Comparison of ENCODE assay signal across 8 cellular contexts in the genomic region with DNA sequence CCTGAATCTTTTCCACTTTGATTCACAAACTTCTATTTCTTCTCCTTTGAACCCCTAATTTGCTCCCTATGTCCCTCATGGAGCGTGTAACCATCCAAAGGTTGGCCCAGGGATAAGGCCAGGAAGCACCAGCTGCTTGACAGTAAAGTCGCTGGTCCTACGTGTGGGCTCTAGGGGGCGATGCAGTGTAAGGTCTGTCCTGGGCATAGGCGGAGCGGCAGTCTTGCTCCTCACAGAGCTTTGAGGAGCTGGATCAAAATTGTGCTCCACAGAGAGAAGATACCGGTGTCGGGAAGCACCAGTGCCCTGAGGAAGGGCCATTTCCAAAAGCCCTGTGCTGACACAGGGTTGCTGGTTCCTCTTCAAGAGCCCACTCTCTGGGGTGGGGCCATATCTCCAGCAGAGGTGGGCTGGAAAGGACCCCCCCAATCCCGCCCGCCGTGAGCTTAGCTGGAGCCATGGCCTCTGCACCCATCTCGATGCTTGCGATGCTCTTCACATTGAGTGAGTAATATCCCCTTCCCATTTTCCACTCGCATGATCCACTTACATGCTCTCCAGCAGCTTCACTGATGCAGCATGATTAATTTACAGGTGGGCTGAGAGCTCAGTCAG. TPM values are rescaled to one million over a fixed set of nuclear protein-coding genes. Genes with fewer than 3 reads are reported as not detected.
DNase-seq lines count a peak whose midpoint lies in the region; ATAC-seq and TF ChIP-seq lines count a peak whose summit lies in the region.

No MANE protein-coding gene starts in this region.

- peaks cover 10% of the 10 kb centered on the region for H3K27me3 ChIP-seq in smooth muscle cell (ENCODE audit: low read depth)

- no peak overlapping the region for H3K4me3 ChIP-seq in cardiac fibroblast (replicated peaks in 1 of 2; ENCODE audit: low read depth in 2 of 2, low read length in 2 of 2)
- no peak overlapping the region for H3K4me3 ChIP-seq in smooth muscle cell

- 50% methylated on average over 14 of the region's 14 CpGs for WGBS in smooth muscle cell (ENCODE audit: low lambda C conversion rate)

- TF ChIP-seq CTCF in cardiac fibroblast (IDR thresholded peaks at IDR 0.05; ENCODE audit: low read depth, low read length) (peak; percentile 16), smooth muscle cell (IDR thresholded peaks at IDR 0.05; ENCODE audit: borderline replicate concordance, insufficient read depth, poor library complexity, severe bottlenecking) (peak; percentile 15)

- ATAC-seq in activated CD4-positive, CD25-positive, alpha-beta regulatory T cell treated with anti-CD3 and anti-CD28 coated beads, Interleukin-2, amount 50 U/mL, for 24 hours: peak; percentile 69
- ATAC-seq in GM19023 (IDR thresholded peaks at IDR 0.05; ENCODE audit: unreplicated experiment): no peak
- ATAC-seq in GM21529 (IDR thresholded peaks at IDR 0.05; ENCODE audit: unreplicated experiment): no peak

- H3K9ac ChIP-seq in smooth muscle cell (ENCODE audit: low read depth): no peak overlapping the region

- no peaks in the 10 kb centered on the region for H3K4me1 ChIP-seq in smooth muscle cell (ENCODE audit: low read depth)

- H3K9me3 ChIP-seq in smooth muscle cell (replicated peaks; ENCODE audit: low read depth): no peaks in the 10 kb centered on the region

- no peak overlapping the region for H3K4me2 ChIP-seq in smooth muscle cell

- no peaks in the 10 kb centered on the region for H3K36me3 ChIP-seq in smooth muscle cell (ENCODE audit: low read depth)

- H3K79me2 ChIP-seq in smooth muscle cell (ENCODE audit: low read depth): no peaks in the 10 kb centered on the region

- no peaks in the 10 kb centered on the region for H3F3A ChIP-seq in smooth muscle cell (ENCODE audit: low read depth)

- no peaks in the 10 kb centered on the region for H4K20me1 ChIP-seq in smooth muscle cell (ENCODE audit: low read depth)

- no peak for DNase-seq in activated CD4-positive, CD25-positive, alpha-beta regulatory T cell (lab: John Stamatoyannopoulos, UW)
- DNase-seq in RKO (ENCODE audit: low spot score) (peak; percentile 40), cardiac fibroblast (ENCODE audit: low read depth in 2 of 2) (peak in 1 of 2 donors; percentile 22), smooth muscle cell (lab: John Stamatoyannopoulos, UW; ENCODE audit: unreplicated experiment) (no peak), midbrain (lab: John Stamatoyannopoulos, UW) (no peak)

- H2AFZ ChIP-seq in smooth muscle cell (ENCODE audit: low read depth): no peak overlapping the region

- H3K27ac ChIP-seq in smooth muscle cell (ENCODE audit: low read depth): no peak overlapping the region

RNA-seq across cellular contexts. Expression of a gene that starts 49.9 kb away (rescaled TPM):
- total RNA-seq in smooth muscle cell: not detected in 2 replicates
- polyA plus RNA-seq in smooth muscle cell: not detected in 2 replicates

Comparison
In these comparisons a context has a peak if more than half of its experiments do, and no peak if none do; other contexts are left out.
1. ATAC-seq: peak in activated CD4-positive, CD25-positive, alpha-beta regulatory T cell treated with anti-CD3 and anti-CD28 coated beads, Interleukin-2, amount 50 U/mL, for 24 hours (2 of 2); none in GM19023 (single experiment) and GM21529 (single experiment).